In genomic region chr6:63806573-63806913, GRCh38 we compare ENCODE assay signal across 12 cellular contexts.
DNase-seq lines count a peak whose midpoint lies in the region; ATAC-seq, FAIRE-seq and TF ChIP-seq lines count a peak whose summit lies in the region.
"Had no signal": no experiment of that assay in that cellular context is flagged by ENCODE, and none has a peak within 500 bp of the region (broad histone marks: within the 10 kb centered on the region; RNA-seq: fewer than 3 reads in every experiment).

No MANE protein-coding gene starts in this region.

- no peaks in the 10 kb centered on the region for H3K36me3 ChIP-seq in colonic mucosa
- no peaks in the 10 kb centered on the region for H3K36me3 ChIP-seq in mesendoderm (ENCODE audit: control insufficient read depth, insufficient read depth, low read length)
- H3K36me3 ChIP-seq: esophagus muscularis mucosa had no signal

- H3K4me2 ChIP-seq in mesendoderm (ENCODE audit: low read length), result no peak overlapping the region

- no peak overlapping the region for H3K18ac ChIP-seq in mesendoderm (ENCODE audit: low read length)

- peak overlapping the region; percentile 76 for H4K8ac ChIP-seq in mesendoderm (ENCODE audit: low read depth, low read length)

- H2BK5ac ChIP-seq in mesendoderm (ENCODE audit: low read length), result no peak overlapping the region

- DNase-seq in NCI-H345 (lab: John Stamatoyannopoulos, UW) (peak; percentile 26), NCI-H345 treated with DMSO at 0.1 percent for 48 hours (lab: John Stamatoyannopoulos, UW; ENCODE audit: unreplicated experiment) (no peak), colonic mucosa (no peak), mesendoderm (no peak), urothelium cell line (ENCODE audit: low spot score) (peak; percentile 11), head of caudate nucleus (no peak)
- DNase-seq in activated T-cell treated with anti-CD3 and anti-CD28 coated beads, Interleukin-2, amount 50 U/mL, for 1 hour, result no peak
- DNase-seq: stimulated activated CD4-positive, alpha-beta T cell treated with anti-CD3 and anti-CD28 coated beads, Interleukin-4, amount 100 ng/mL, for 4 hours had no signal

- peak overlapping the region; percentile 28 for H3K27ac ChIP-seq in colonic mucosa
- no peak overlapping the region for H3K27ac ChIP-seq in mesendoderm (ENCODE audit: low read depth, low read length)
- H3K27ac ChIP-seq: parathyroid adenoma had no signal

- H2BK120ac ChIP-seq in mesendoderm (ENCODE audit: low read depth, low read length), result no peak overlapping the region

- H3K79me1 ChIP-seq in mesendoderm (ENCODE audit: low read length), result no peaks in the 10 kb centered on the region

- intact Hi-C loops in colonic mucosa (cut with DNase I) (no loop called here), head of caudate nucleus (cut with DNase I) (no loop called here)

- no peak overlapping the region for H3K4me3 ChIP-seq in colonic mucosa
- no peak overlapping the region for H3K4me3 ChIP-seq in mesendoderm (ENCODE audit: low read length)
- H3K4me3 ChIP-seq: esophagus muscularis mucosa had no signal

- no peak overlapping the region for H3K56ac ChIP-seq in mesendoderm (ENCODE audit: low read length)

- no peaks in the 10 kb centered on the region for H3K27me3 ChIP-seq in colonic mucosa
- H3K27me3 ChIP-seq in mesendoderm (ENCODE audit: insufficient read depth, low read length, poor library complexity), result no peaks in the 10 kb centered on the region
- H3K27me3 ChIP-seq: esophagus muscularis mucosa had no signal

- no peaks in the 10 kb centered on the region for H3K79me2 ChIP-seq in mesendoderm (ENCODE audit: control insufficient read depth, insufficient read depth, low read length)
- H3K79me2 ChIP-seq: parathyroid adenoma had no signal

- TF ChIP-seq CTCF in colonic mucosa (IDR thresholded peaks at IDR 0.05), result no peak

- H3K9me3 ChIP-seq in colonic mucosa, result no peaks in the 10 kb centered on the region
- H3K9me3 ChIP-seq: esophagus muscularis mucosa had no signal

- no peak overlapping the region for H3K4ac ChIP-seq in mesendoderm (ENCODE audit: low read depth, low read length)

- H2BK15ac ChIP-seq in mesendoderm (replicated peaks; ENCODE audit: low read depth), result no peak overlapping the region

- H2AK5ac ChIP-seq in mesendoderm (ENCODE audit: low read length), result no peak overlapping the region

- H4K5ac ChIP-seq in mesendoderm (ENCODE audit: low read length), result no peak overlapping the region

- H3K4me1 ChIP-seq in colonic mucosa (no peaks in the 10 kb centered on the region), mesendoderm (ENCODE audit: control insufficient read depth, low read depth, low read length) (peaks cover 2% of the 10 kb centered on the region)
- H3K4me1 ChIP-seq: parathyroid adenoma had no signal

- FAIRE-seq in urothelium cell line (lab: Jason Lieb, UNC), result no peak

- no peak overlapping the region for H3K9ac ChIP-seq in colonic mucosa (ENCODE audit: low read depth in 2 of 2, low read length in 2 of 2)
- H3K9ac ChIP-seq in mesendoderm (ENCODE audit: low read length), result no peak overlapping the region
- H3K9ac ChIP-seq: parathyroid adenoma had no signal

- no peak for ATAC-seq in GM18873 (IDR thresholded peaks at IDR 0.05; ENCODE audit: low FRiP score, unreplicated experiment)
- ATAC-seq: activated CD4-positive, CD25-positive, alpha-beta regulatory T cell treated with anti-CD3 and anti-CD28 coated beads, Interleukin-2, amount 50 U/mL, for 24 hours had no signal

- no peak overlapping the region for H3K23ac ChIP-seq in mesendoderm (ENCODE audit: low read length)

- WGBS in mesendoderm (ENCODE audit: extremely low coverage, insufficient coverage, low lambda C conversion rate), result no CpG with 5 or more reads among the region's 2 CpGs

Comparison
In these comparisons a context has a peak if more than half of its experiments do, and no peak if none do; other contexts are left out.
1. DNase-seq: peak in NCI-H345 (single experiment) and urothelium cell line (single experiment); none in NCI-H345 treated with DMSO at 0.1 percent for 48 hours (single experiment), colonic mucosa (single experiment), mesendoderm (single experiment), head of caudate nucleus (0 of 42) and activated T-cell treated with anti-CD3 and anti-CD28 coated beads, Interleukin-2, amount 50 U/mL, for 1 hour (single experiment).